In the genomic region with DNA sequence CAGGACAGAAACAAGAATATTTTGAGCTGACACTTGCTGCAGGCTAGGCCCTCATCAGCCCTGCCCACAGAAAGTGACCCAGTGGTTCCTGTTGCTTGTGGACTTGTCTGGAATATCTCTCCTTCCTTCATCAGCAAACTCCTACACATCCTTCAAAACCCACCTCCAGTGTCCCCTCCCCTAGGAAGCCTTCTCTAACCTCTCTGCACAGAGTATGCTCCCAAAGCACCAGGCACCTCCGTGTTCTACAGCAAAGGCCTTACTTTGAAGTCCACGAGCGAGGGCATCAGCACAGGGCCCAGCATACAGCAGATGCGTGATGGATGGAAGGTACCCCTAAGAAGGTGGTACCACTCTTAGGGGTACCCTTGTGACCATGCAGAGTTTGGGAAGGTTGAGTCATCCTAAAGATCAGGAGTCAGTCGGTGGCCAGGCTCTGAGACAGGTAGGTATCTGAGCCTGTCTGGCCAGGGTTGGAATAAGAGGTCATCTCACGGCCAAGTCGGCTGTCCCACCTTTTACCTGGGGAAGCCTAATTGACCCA, we compare ENCODE assay signal across 10 cellular contexts. TPM values are rescaled to one million over a fixed set of nuclear protein-coding genes. Genes with fewer than 3 reads are reported as not detected.
DNase-seq lines count a peak whose midpoint lies in the region; ATAC-seq and TF ChIP-seq lines count a peak whose summit lies in the region.
"Had no signal": no experiment of that assay in that cellular context is flagged by ENCODE, and none has a peak within 500 bp of the region (broad histone marks: within the 10 kb centered on the region; RNA-seq: fewer than 3 reads in every experiment).

No MANE protein-coding gene starts in this region.

- no peaks in the 10 kb centered on the region for H3K9me3 Mint-ChIP-seq in activated naive CD4-positive, alpha-beta T cell treated with anti-CD3 and anti-CD28 coated beads, Interleukin-2, amount 50 U/mL, for 72 hours
- no peaks in the 10 kb centered on the region for H3K9me3 Mint-ChIP-seq in mesothelial cell of epicardium

- TF ChIP-seq CTCF in mesothelial cell of epicardium (IDR thresholded peaks at IDR 0.05; ENCODE audit: unreplicated experiment) (no peak), uterus (IDR thresholded peaks at IDR 0.05) (no peak)

- H3K9me3 ChIP-seq in right cardiac atrium (ENCODE audit: control insufficient read depth, low read length) (no peaks in the 10 kb centered on the region), uterus (no peaks in the 10 kb centered on the region)

- DNase-seq in left cardiac atrium (peak; percentile 17), right cardiac atrium (no peak), mesothelial cell of epicardium (ENCODE audit: low spot score in 2 of 2, unreplicated experiment in 2 of 2) (peak in 1 of 2 experiments; percentile 19), uterus (peak; percentile 8 to 12), mesenteric fat pad (ENCODE audit: low spot score) (no peak), activated gamma-delta T cell (lab: John Stamatoyannopoulos, UW) (no peak), NCI-H1694 treated with DMSO at 0.1 percent for 48 hours (lab: John Stamatoyannopoulos, UW) (no peak)
- no peak for DNase-seq in activated naive CD4-positive, alpha-beta T cell treated with anti-CD3 and anti-CD28 coated beads, Interleukin-2, amount 50 U/mL, for 72 hours (ENCODE audit: low spot score in 2 of 2)
- DNase-seq: NCI-H526 treated with DMSO at 0.1 percent for 48 hours had no signal

- H3K27ac ChIP-seq in right cardiac atrium (ENCODE audit: low read length) (no peak overlapping the region), uterus (peak overlapping the region; percentile 91 to 94)

- WGBS in right cardiac atrium, result 94% methylated on average over 7 of the region's 7 CpGs

- peaks cover 0 to 4% of the 10 kb centered on the region in 2 donors for H3K36me3 Mint-ChIP-seq in activated naive CD4-positive, alpha-beta T cell treated with anti-CD3 and anti-CD28 coated beads, Interleukin-2, amount 50 U/mL, for 72 hours
- peaks cover 9% of the 10 kb centered on the region for H3K36me3 Mint-ChIP-seq in mesothelial cell of epicardium

- H3K27me3 ChIP-seq in right cardiac atrium (ENCODE audit: control insufficient read depth, insufficient read depth) (no peaks in the 10 kb centered on the region), uterus (no peaks in the 10 kb centered on the region)

- H3K4me1 ChIP-seq in right cardiac atrium (ENCODE audit: control insufficient read depth, insufficient read depth, low read length) (peaks cover 5% of the 10 kb centered on the region), uterus (peaks cover 5 to 21% of the 10 kb centered on the region in 2 donors)

- no peak overlapping the region for H3K4me3 ChIP-seq in right cardiac atrium (ENCODE audit: low read length)
- H3K4me3 ChIP-seq in uterus, result no peak overlapping the region

- H3K27me3 Mint-ChIP-seq in mesothelial cell of epicardium (ENCODE audit: low read depth), result peaks cover 19% of the 10 kb centered on the region

- intact Hi-C loops in left cardiac atrium (cut with DNase I), result no loop called here
- intact Hi-C loops in right cardiac atrium (cut with DNase I), result no loop called here
- intact Hi-C loops in uterus (cut with DNase I; ENCODE audit: low total_unique reads), result no loop called here

- peak overlapping the region; percentile 77 to 81 for H3K27ac Mint-ChIP-seq in activated naive CD4-positive, alpha-beta T cell treated with anti-CD3 and anti-CD28 coated beads, Interleukin-2, amount 50 U/mL, for 72 hours
- peak overlapping the region; percentile 84 for H3K27ac Mint-ChIP-seq in mesothelial cell of epicardium

- no peaks in the 10 kb centered on the region for H3K36me3 ChIP-seq in uterus

- ATAC-seq in left cardiac atrium, result no peak
- ATAC-seq in right cardiac atrium, result no peak
- ATAC-seq in activated naive CD4-positive, alpha-beta T cell treated with anti-CD3 and anti-CD28 coated beads, Interleukin-2, amount 50 U/mL, for 72 hours, result no peak

- peak overlapping the region; percentile 82 for H3K4me3 Mint-ChIP-seq in mesothelial cell of epicardium

- peaks cover 72% of the 10 kb centered on the region for H3K4me1 Mint-ChIP-seq in mesothelial cell of epicardium

- no peak for TF ChIP-seq POLR2A in uterus (IDR thresholded peaks at IDR 0.05)

RNA-seq across cellular contexts. Expression of a gene that starts 2.0 kb away (rescaled TPM):
- total RNA-seq in left cardiac atrium (1 to 10 TPM; 5.3 to 8.9 TPM), right cardiac atrium (10 to 100 TPM in 3 of 4 donors, 1 to 10 TPM in 1; 7.6 to 15.4 (median 11.0) TPM), mesothelial cell of epicardium (30.6 to 31.9 TPM (median 31.3 TPM) in 3 replicates), uterus (10 to 100 TPM in 3 of 4 donors, 1 to 10 TPM in 1; 8.7 to 23.6 (median 22.0) TPM), mesenteric fat pad (5.0 TPM)
- 9.0 TPM for polyA plus RNA-seq in right cardiac atrium
- total RNA-seq in activated naive CD4-positive, alpha-beta T cell treated with anti-CD3 and anti-CD28 coated beads, Interleukin-2, amount 50 U/mL, for 72 hours, result 10 to 100 TPM in 1 of 2 donors, 1 to 10 TPM in 1; 5.4 to 13.9 TPM

RNA-seq across cellular contexts. Expression of a gene that starts 8.0 kb away (rescaled TPM):
- total RNA-seq in left cardiac atrium (under 1 TPM; 0.18 to 0.34 TPM), right cardiac atrium (under 1 TPM in 2 of 4 donors, not detected in 2; 0.11 to 0.29 TPM), mesothelial cell of epicardium (1.1 to 1.3 TPM (median 1.3 TPM) in 3 replicates), uterus (1 to 10 TPM in 1 of 4 donors, under 1 TPM in 2, not detected in 1; 0.14 to 1.5 (median 0.76) TPM), mesenteric fat pad (0.10 TPM)
- 0.02 TPM for polyA plus RNA-seq in right cardiac atrium
- 1 to 10 TPM; 2.6 to 5.3 TPM for total RNA-seq in activated naive CD4-positive, alpha-beta T cell treated with anti-CD3 and anti-CD28 coated beads, Interleukin-2, amount 50 U/mL, for 72 hours
- polyA plus RNA-seq: BJ had no signal

RNA-seq across cellular contexts. Expression of a gene that starts 48.1 kb away (rescaled TPM):
- total RNA-seq in left cardiac atrium, result 10 to 100 TPM; 14.2 to 14.5 TPM
- total RNA-seq in right cardiac atrium, result 10 to 100 TPM; 15.1 to 19.4 (median 16.5) TPM
- polyA plus RNA-seq in right cardiac atrium, result 12.2 TPM
- 1 to 10 TPM; 7.1 to 7.7 TPM for total RNA-seq in activated naive CD4-positive, alpha-beta T cell treated with anti-CD3 and anti-CD28 coated beads, Interleukin-2, amount 50 U/mL, for 72 hours
- 79.0 to 83.6 TPM (median 83.6 TPM) in 3 replicates for total RNA-seq in mesothelial cell of epicardium
- 10 to 100 TPM in 3 of 4 donors, 1 to 10 TPM in 1; 1.8 to 31.6 (median 24.5) TPM for total RNA-seq in uterus
- total RNA-seq in mesenteric fat pad, result 7.3 TPM

Comparison
In these comparisons a context has a peak if more than half of its experiments do, and no peak if none do; other contexts are left out.
1. DNase-seq: peak in left cardiac atrium (single experiment) and uterus (2 of 2); none in right cardiac atrium (0 of 3), activated naive CD4-positive, alpha-beta T cell treated with anti-CD3 and anti-CD28 coated beads, Interleukin-2, amount 50 U/mL, for 72 hours (0 of 2), mesenteric fat pad (single experiment), activated gamma-delta T cell (single experiment) and NCI-H1694 treated with DMSO at 0.1 percent for 48 hours (single experiment).